ENCODE assay signal across 7 cellular contexts in genomic region chr1:3296858-3297257, GRCh38.
"Had no signal": no experiment of that assay in that cellular context is flagged by ENCODE, and none has a peak within 500 bp of the region (broad histone marks: within the 10 kb centered on the region; RNA-seq: fewer than 3 reads in every experiment).

No MANE protein-coding gene starts in this region.

- H2AFZ ChIP-seq: GM23248 had no signal

- H3K27ac ChIP-seq: GM23248, HL-60 had no signal

- DNase-seq: GM23248, GOT3, H7, HFFc6 had no signal

- H3K36me3 Mint-ChIP-seq: IgD-negative memory B cell had no signal

- H3K9me3 ChIP-seq: HAP-1 had no signal

- H3K4me3 Mint-ChIP-seq: HFFc6 had no signal

- H3K4me1 Mint-ChIP-seq: IgD-negative memory B cell had no signal

- H3K27ac Mint-ChIP-seq: HFFc6, IgD-negative memory B cell had no signal

- H3K9me3 Mint-ChIP-seq: IgD-negative memory B cell had no signal

- H3K4me1 ChIP-seq: HAP-1 had no signal

- H3K36me3 ChIP-seq: HAP-1 had no signal

- H3K4me3 ChIP-seq: GM23248, HAP-1 had no signal
